ENCODE assay signal across 2 cellular contexts in the genomic region with DNA sequence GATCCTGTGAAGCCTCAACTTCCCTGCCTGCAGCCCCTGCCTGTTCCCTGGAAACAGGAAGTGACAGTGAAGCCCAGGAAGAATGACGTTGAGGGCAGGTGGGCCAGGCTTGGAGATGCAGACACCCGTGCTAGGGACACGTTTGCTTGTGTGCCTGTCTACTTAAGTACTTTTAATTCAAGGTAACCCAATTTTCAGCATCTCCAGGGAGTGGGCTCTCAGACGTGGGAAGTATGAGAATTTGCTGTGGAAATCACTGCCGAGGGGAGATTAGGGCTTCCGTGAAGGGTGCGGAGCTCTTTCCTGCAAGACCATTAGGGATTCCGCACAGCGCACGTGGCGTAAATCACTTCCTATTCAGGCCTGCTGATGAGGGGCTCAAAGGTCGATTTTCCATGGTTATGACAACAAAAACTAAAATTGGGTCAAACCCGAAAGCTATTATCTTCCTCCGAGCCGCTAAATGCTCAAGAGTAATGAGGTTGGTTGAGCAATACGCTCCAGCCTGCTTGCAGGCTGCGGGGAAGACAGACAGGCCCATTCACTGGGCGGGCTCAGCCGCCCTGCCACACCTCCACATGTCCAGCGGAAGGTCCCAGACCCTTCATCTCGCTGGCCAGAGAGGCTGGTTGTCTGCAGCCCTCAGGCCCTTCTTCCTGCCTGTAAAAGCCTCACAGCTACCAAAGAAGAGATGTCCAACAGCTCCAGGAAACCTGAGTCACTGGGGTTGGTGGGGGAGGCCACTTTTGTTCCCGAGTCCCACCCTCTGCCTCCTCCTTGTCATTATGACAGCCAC.
TF ChIP-seq lines count a peak whose summit lies in the region.

No MANE protein-coding gene starts in this region.

TF ChIP-seq in HepG2, 621 proteins besides CTCF, POLR2A, EP300 and RAD21 (continued from another document):
- TF ChIP-seq SMAD1 (CRISPR knock-in tag; IDR thresholded peaks at IDR 0.05; ENCODE audit: borderline replicate concordance, low read depth) (no peak), CEBPG (CRISPR knock-in tag; IDR thresholded peaks at IDR 0.05) (peak; percentile 63), NCOA2 (CRISPR knock-in tag; IDR thresholded peaks at IDR 0.05) (no peak), SOX6 (IDR thresholded peaks at IDR 0.05) (no peak), SOX6 (CRISPR knock-in tag; IDR thresholded peaks at IDR 0.05) (0 out of 2 replicates have a peak, but pooled peaks have one; percentile 16), ZNF207 (IDR thresholded peaks at IDR 0.05; ENCODE audit: borderline replicate concordance) (no peak)
- TF ChIP-seq, protein P1, sequence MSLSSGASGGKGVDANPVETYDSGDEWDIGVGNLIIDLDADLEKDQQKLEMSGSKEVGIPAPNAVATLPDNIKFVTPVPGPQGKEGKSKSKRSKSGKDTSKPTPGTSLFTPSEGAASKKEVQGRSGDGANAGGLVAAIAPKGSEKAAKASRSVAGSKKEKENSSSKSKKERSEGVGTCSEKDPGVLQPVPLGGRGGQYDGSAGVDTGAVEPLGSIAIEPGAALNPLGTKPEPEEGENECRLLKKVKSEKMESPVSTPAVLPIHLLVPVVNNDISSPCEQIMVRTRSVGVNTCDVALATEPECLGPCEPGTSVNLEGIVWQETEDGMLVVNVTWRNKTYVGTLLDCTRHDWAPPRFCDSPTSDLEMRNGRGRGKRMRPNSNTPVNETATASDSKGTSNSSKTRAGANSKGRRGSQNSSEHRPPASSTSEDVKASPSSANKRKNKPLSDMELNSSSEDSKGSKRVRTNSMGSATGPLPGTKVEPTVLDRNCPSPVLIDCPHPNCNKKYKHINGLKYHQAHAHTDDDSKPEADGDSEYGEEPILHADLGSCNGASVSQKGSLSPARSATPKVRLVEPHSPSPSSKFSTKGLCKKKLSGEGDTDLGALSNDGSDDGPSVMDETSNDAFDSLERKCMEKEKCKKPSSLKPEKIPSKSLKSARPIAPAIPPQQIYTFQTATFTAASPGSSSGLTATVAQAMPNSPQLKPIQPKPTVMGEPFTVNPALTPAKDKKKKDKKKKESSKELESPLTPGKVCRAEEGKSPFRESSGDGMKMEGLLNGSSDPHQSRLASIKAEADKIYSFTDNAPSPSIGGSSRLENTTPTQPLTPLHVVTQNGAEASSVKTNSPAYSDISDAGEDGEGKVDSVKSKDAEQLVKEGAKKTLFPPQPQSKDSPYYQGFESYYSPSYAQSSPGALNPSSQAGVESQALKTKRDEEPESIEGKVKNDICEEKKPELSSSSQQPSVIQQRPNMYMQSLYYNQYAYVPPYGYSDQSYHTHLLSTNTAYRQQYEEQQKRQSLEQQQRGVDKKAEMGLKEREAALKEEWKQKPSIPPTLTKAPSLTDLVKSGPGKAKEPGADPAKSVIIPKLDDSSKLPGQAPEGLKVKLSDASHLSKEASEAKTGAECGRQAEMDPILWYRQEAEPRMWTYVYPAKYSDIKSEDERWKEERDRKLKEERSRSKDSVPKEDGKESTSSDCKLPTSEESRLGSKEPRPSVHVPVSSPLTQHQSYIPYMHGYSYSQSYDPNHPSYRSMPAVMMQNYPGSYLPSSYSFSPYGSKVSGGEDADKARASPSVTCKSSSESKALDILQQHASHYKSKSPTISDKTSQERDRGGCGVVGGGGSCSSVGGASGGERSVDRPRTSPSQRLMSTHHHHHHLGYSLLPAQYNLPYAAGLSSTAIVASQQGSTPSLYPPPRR (CRISPR knock-in tag; IDR thresholded peaks at IDR 0.05; ENCODE audit: borderline replicate concordance) = no peak

TF ChIP-seq in neural cell, 6 proteins besides CTCF, POLR2A, EP300 and RAD21 (continued from another document):
- TF ChIP-seq, protein P2, sequence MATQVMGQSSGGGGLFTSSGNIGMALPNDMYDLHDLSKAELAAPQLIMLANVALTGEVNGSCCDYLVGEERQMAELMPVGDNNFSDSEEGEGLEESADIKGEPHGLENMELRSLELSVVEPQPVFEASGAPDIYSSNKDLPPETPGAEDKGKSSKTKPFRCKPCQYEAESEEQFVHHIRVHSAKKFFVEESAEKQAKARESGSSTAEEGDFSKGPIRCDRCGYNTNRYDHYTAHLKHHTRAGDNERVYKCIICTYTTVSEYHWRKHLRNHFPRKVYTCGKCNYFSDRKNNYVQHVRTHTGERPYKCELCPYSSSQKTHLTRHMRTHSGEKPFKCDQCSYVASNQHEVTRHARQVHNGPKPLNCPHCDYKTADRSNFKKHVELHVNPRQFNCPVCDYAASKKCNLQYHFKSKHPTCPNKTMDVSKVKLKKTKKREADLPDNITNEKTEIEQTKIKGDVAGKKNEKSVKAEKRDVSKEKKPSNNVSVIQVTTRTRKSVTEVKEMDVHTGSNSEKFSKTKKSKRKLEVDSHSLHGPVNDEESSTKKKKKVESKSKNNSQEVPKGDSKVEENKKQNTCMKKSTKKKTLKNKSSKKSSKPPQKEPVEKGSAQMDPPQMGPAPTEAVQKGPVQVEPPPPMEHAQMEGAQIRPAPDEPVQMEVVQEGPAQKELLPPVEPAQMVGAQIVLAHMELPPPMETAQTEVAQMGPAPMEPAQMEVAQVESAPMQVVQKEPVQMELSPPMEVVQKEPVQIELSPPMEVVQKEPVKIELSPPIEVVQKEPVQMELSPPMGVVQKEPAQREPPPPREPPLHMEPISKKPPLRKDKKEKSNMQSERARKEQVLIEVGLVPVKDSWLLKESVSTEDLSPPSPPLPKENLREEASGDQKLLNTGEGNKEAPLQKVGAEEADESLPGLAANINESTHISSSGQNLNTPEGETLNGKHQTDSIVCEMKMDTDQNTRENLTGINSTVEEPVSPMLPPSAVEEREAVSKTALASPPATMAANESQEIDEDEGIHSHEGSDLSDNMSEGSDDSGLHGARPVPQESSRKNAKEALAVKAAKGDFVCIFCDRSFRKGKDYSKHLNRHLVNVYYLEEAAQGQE (IDR thresholded peaks at IDR 0.05; ENCODE audit: borderline replicate concordance) = peak; percentile 39
- TF ChIP-seq SMC3 (conservative IDR thresholded peaks at IDR 0.05; ENCODE audit: poor library complexity) (no peak), MXI1 (conservative IDR thresholded peaks at IDR 0.05; ENCODE audit: poor library complexity, severe bottlenecking) (no peak), POLR2AphosphoS5 (IDR thresholded peaks at IDR 0.05) (no peak)
